14 cellular contexts compared by ENCODE assay signal in genomic region chr1:18191868-18192155, GRCh38.
A peak's percentile ranks its signal among the peaks of the same experiment; 100 is the strongest.
DNase-seq lines count a peak whose midpoint lies in the region; ATAC-seq and TF ChIP-seq lines count a peak whose summit lies in the region.
"Had no signal": no experiment of that assay in that cellular context is flagged by ENCODE, and none has a peak within 500 bp of the region (broad histone marks: within the 10 kb centered on the region; RNA-seq: fewer than 3 reads in every experiment).

No MANE protein-coding gene starts in this region.

- no peak overlapping the region for H3K27ac ChIP-seq in spleen
- H3K27ac ChIP-seq: 22Rv1, BLaER1 had no signal

- intact Hi-C loops in spleen (cut with DNase I; ENCODE audit: low total_unique reads), result no loop called here

- TF ChIP-seq CTCF in brain (conservative IDR thresholded peaks at IDR 0.05), result no peak
- TF ChIP-seq CTCF in glutamatergic neuron (IDR thresholded peaks at IDR 0.05; ENCODE audit: partially characterized antibody, unreplicated experiment), result no peak
- TF ChIP-seq CTCF in spleen (IDR thresholded peaks at IDR 0.05 in 8 of 11, conservative IDR thresholded peaks at IDR 0.05 in 3 of 11), result no peak

- H3K4me3 Mint-ChIP-seq in brain, result no peak overlapping the region
- H3K4me3 Mint-ChIP-seq in glutamatergic neuron (ENCODE audit: unreplicated experiment), result no peak overlapping the region
- H3K4me3 Mint-ChIP-seq: CD4-positive, alpha-beta T cell had no signal

- peaks cover 0 to 68% (median 0%) of the 10 kb centered on the region in 7 donors for H3K27me3 ChIP-seq in spleen (replicated peaks in 1 of 7)
- H3K27me3 ChIP-seq: BLaER1 had no signal

- no peaks in the 10 kb centered on the region for H3K4me1 ChIP-seq in spleen

- H3K27ac Mint-ChIP-seq in brain (peak overlapping the region in 4 of 5 experiments; percentile 62 to 93 (median 86)), glutamatergic neuron (ENCODE audit: unreplicated experiment) (peak overlapping the region; percentile 79)
- H3K27ac Mint-ChIP-seq: CD4-positive, alpha-beta T cell had no signal

- H3K4me1 Mint-ChIP-seq in brain (peaks cover 59% of the 10 kb centered on the region), glutamatergic neuron (ENCODE audit: low read depth, unreplicated experiment) (peaks cover 27% of the 10 kb centered on the region)

- no peaks in the 10 kb centered on the region for H3K36me3 ChIP-seq in spleen
- H3K36me3 ChIP-seq: BLaER1 had no signal

- H3K27me3 Mint-ChIP-seq in brain (peaks cover 12% of the 10 kb centered on the region), glutamatergic neuron (ENCODE audit: unreplicated experiment) (peaks cover 6% of the 10 kb centered on the region)

- no peak for TF ChIP-seq POLR2A in spleen (IDR thresholded peaks at IDR 0.05)

- H3K4me3 ChIP-seq in spleen, result no peak overlapping the region
- H3K4me3 ChIP-seq: BLaER1 had no signal

- WGBS in spleen, 5 donors, result 66 to 80% (median 70%) methylated on average over 4 to 7 of the region's 7 CpGs

- H3K9me3 ChIP-seq in spleen, result no peaks in the 10 kb centered on the region
- H3K9me3 ChIP-seq: BLaER1 had no signal

- H3K9me3 Mint-ChIP-seq in brain (no peaks in the 10 kb centered on the region), glutamatergic neuron (ENCODE audit: unreplicated experiment) (peaks cover 3% of the 10 kb centered on the region)
- H3K9me3 Mint-ChIP-seq: CD4-positive, alpha-beta T cell had no signal

- DNase-seq in NCI-H2171 (lab: John Stamatoyannopoulos, UW) (peak; percentile 70), NCI-H2171 treated with DMSO at 0.1 percent for 48 hours (lab: John Stamatoyannopoulos, UW) (no peak), glutamatergic neuron (no peak), germinal center (ENCODE audit: low spot score) (no peak), spleen (no peak), occipital lobe (lab: John Stamatoyannopoulos, UW) (no peak)
- DNase-seq: AML-193; Calu3; CD4-positive, alpha-beta T cell; H7 had no signal

- H3K36me3 Mint-ChIP-seq in brain, result no peaks in the 10 kb centered on the region
- no peaks in the 10 kb centered on the region for H3K36me3 Mint-ChIP-seq in glutamatergic neuron (ENCODE audit: unreplicated experiment)

- no peak for ATAC-seq in HG03280 (IDR thresholded peaks at IDR 0.05; ENCODE audit: unreplicated experiment)
